Comparison of ENCODE assay signal across 1 cellular context in genomic region chr18:23178661-23179081, GRCh38.
TF ChIP-seq lines count a peak whose summit lies in the region.

No MANE protein-coding gene starts in this region.

TF ChIP-seq in HepG2, 621 proteins besides CTCF, POLR2A, EP300 and RAD21 (continued from another document and continues in another):
- TF ChIP-seq TCF7 (IDR thresholded peaks at IDR 0.05; ENCODE audit: low read depth) (peak; percentile 59), ARID5B (CRISPR knock-in tag; IDR thresholded peaks at IDR 0.05) (peak; percentile 68), ZNF138 (CRISPR knock-in tag; IDR thresholded peaks at IDR 0.05; ENCODE audit: low read depth) (no peak), KLF6 (CRISPR knock-in tag; IDR thresholded peaks at IDR 0.05) (no peak), PAWR (CRISPR knock-in tag; IDR thresholded peaks at IDR 0.05; ENCODE audit: borderline replicate concordance) (no peak), KDM5A (IDR thresholded peaks at IDR 0.05; ENCODE audit: borderline replicate concordance, low read length) (no peak), MAFF (IDR thresholded peaks at IDR 0.05; ENCODE audit: low read depth, low read length) (no peak), GFI1 (CRISPR knock-in tag; IDR thresholded peaks at IDR 0.05; ENCODE audit: borderline replicate concordance) (peak; percentile 46; the same call in 1 of the 2 replicates), FOXP1 (IDR thresholded peaks at IDR 0.05) (no peak), FOXP1 (CRISPR knock-in tag; IDR thresholded peaks at IDR 0.05) (peak; percentile 63; the same call in 1 of the 2 replicates), TBX2 (CRISPR knock-in tag; IDR thresholded peaks at IDR 0.05; ENCODE audit: borderline replicate concordance) (peak; percentile 59; the same call in 1 of the 2 replicates), PHF20 (CRISPR knock-in tag; IDR thresholded peaks at IDR 0.05) (no peak), ZNF274 (CRISPR knock-in tag; IDR thresholded peaks at IDR 0.05) (no peak), ZNF780A (CRISPR knock-in tag; IDR thresholded peaks at IDR 0.05) (no peak), THAP11 (CRISPR knock-in tag; IDR thresholded peaks at IDR 0.05) (0 out of 2 replicates have a peak, but pooled peaks have one; percentile 27), ARNT (IDR thresholded peaks at IDR 0.05) (no peak), E2F5 (CRISPR knock-in tag; conservative IDR thresholded peaks at IDR 0.05) (no peak), ZBTB3 (CRISPR knock-in tag; IDR thresholded peaks at IDR 0.05; ENCODE audit: borderline replicate concordance, low read depth) (no peak), SOX6 (IDR thresholded peaks at IDR 0.05) (no peak), SOX6 (CRISPR knock-in tag; IDR thresholded peaks at IDR 0.05) (peak; percentile 59), ZNF644 (CRISPR knock-in tag; IDR thresholded peaks at IDR 0.05; ENCODE audit: low read depth) (no peak), ZBTB39 (CRISPR knock-in tag; IDR thresholded peaks at IDR 0.05) (no peak), ZFY (CRISPR knock-in tag; IDR thresholded peaks at IDR 0.05) (no peak), AFF4 (CRISPR knock-in tag; IDR thresholded peaks at IDR 0.05) (no peak), ZC3H4 (CRISPR knock-in tag; IDR thresholded peaks at IDR 0.05; ENCODE audit: borderline replicate concordance) (no peak), SOX13 (IDR thresholded peaks at IDR 0.05) (0 out of 2 replicates have a peak, but pooled peaks have one; percentile 22), SOX13 (CRISPR knock-in tag; conservative IDR thresholded peaks at IDR 0.05 in 1 of 2, IDR thresholded peaks at IDR 0.05 in 1 of 2) (peak in 1 of 2 experiments; percentile 53; a peak in 1 of 4 replicates), WIZ (CRISPR knock-in tag; IDR thresholded peaks at IDR 0.05) (no peak), PAX8 (CRISPR knock-in tag; IDR thresholded peaks at IDR 0.05; ENCODE audit: borderline replicate concordance) (no peak), ZBTB42 (CRISPR knock-in tag; IDR thresholded peaks at IDR 0.05) (no peak), ZBTB21 (CRISPR knock-in tag; IDR thresholded peaks at IDR 0.05) (no peak), PATZ1 (CRISPR knock-in tag; IDR thresholded peaks at IDR 0.05) (no peak), ZNF619 (CRISPR knock-in tag; IDR thresholded peaks at IDR 0.05) (no peak), BCL6 (CRISPR knock-in tag; IDR thresholded peaks at IDR 0.05) (peak; percentile 36; the same call in 1 of the 2 replicates), SP5 (CRISPR knock-in tag; IDR thresholded peaks at IDR 0.05; ENCODE audit: borderline replicate concordance, low read depth) (0 out of 2 replicates have a peak, but pooled peaks have one; percentile 42), CEBPG (CRISPR knock-in tag; IDR thresholded peaks at IDR 0.05) (0 out of 2 replicates have a peak, but pooled peaks have one; percentile 7), ZBTB44 (CRISPR knock-in tag; IDR thresholded peaks at IDR 0.05) (no peak), CREM (IDR thresholded peaks at IDR 0.05) (peak; percentile 24; the same call in 1 of the 2 replicates), CREM (CRISPR knock-in tag; IDR thresholded peaks at IDR 0.05) (no peak), RNF219 (CRISPR knock-in tag; IDR thresholded peaks at IDR 0.05) (no peak), ZNF12 (CRISPR knock-in tag; IDR thresholded peaks at IDR 0.05) (no peak), FOXA1 (IDR thresholded peaks at IDR 0.05) (no peak), FOXA1 (CRISPR knock-in tag; IDR thresholded peaks at IDR 0.05) (0 out of 2 replicates have a peak, but pooled peaks have one; percentile 15), SAP130 (CRISPR knock-in tag; IDR thresholded peaks at IDR 0.05; ENCODE audit: low read depth) (no peak), TFAP4 (IDR thresholded peaks at IDR 0.05; ENCODE audit: borderline replicate concordance, low read depth) (peak; percentile 71), HBP1 (CRISPR knock-in tag; IDR thresholded peaks at IDR 0.05; ENCODE audit: low read depth) (no peak), ETV6 (CRISPR knock-in tag; conservative IDR thresholded peaks at IDR 0.05) (no peak), ZNF354B (CRISPR knock-in tag; IDR thresholded peaks at IDR 0.05) (no peak), BRCA1 (CRISPR knock-in tag; IDR thresholded peaks at IDR 0.05) (no peak), SRSF4 (IDR thresholded peaks at IDR 0.05; ENCODE audit: low read depth, low read length, poor library complexity, severe bottlenecking) (no peak), ZNF790 (CRISPR knock-in tag; IDR thresholded peaks at IDR 0.05; ENCODE audit: borderline replicate concordance) (no peak)
